In the genomic region with DNA sequence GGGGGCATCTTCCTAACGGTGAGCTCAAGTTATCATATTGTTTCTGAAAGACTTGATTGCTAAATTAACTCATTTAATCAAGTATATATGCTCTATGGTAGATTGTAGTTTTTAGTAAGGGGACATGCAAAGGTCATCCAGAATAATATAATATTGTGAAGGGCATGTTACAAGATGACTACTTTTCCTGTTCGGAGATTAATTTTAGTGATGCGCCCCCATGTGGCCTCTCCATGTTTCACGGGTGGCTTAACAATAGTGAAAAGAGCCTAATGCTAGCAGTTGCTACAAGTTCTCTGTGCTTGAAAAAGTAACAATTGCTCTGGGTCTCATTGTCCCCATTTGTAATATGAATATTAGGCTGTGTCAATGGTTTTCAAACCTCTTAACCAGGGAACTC, we compare ENCODE assay signal across 8 cellular contexts. TPM values are rescaled to one million over a fixed set of nuclear protein-coding genes. Genes with fewer than 3 reads are reported as not detected.
DNase-seq lines count a peak whose midpoint lies in the region; ATAC-seq, FAIRE-seq and TF ChIP-seq lines count a peak whose summit lies in the region.

No MANE protein-coding gene starts in this region.

- H3K4me3 ChIP-seq in HEK293 (ENCODE audit: low read depth, low read length) = no peak overlapping the region
- no peak overlapping the region for H3K4me3 ChIP-seq in K562
- H3K4me3 ChIP-seq in lung = no peak overlapping the region
- H3K4me3 ChIP-seq in thyroid gland (replicated peaks in 1 of 3) = no peak overlapping the region

- peak; percentile 7 to 44; a peak in 2 of 4 replicates for TF ChIP-seq RAD21 in K562 (CRISPR knock-in tag; conservative IDR thresholded peaks at IDR 0.05 in 1 of 2, IDR thresholded peaks at IDR 0.05 in 1 of 2)

- no peak overlapping the region for H3K4me2 ChIP-seq in K562 (ENCODE audit: insufficient read depth, low read length)

- H3K9me3 ChIP-seq in HEK293 (ENCODE audit: control insufficient read depth, insufficient read depth, low read depth, low read length) (no peaks in the 10 kb centered on the region), K562 (replicated peaks; ENCODE audit: control insufficient read depth, insufficient read depth, low read depth, low read length) (no peaks in the 10 kb centered on the region), lung (ENCODE audit: control insufficient read depth in 2 of 2, insufficient read depth in 1 of 2, low read length in 1 of 2) (no peaks in the 10 kb centered on the region), thyroid gland (no peaks in the 10 kb centered on the region)

- no peak for TF ChIP-seq POLR2A in K562 (conservative IDR thresholded peaks at IDR 0.05)
- TF ChIP-seq POLR2A in thyroid gland (IDR thresholded peaks at IDR 0.05) = no peak

- intact Hi-C loops in K562 (cut with micrococcal nuclease) (loop anchor here (2.0 kb wide), 1 partner anchor 1219 kb away; no protein-coding TSS in a partner anchor), thyroid gland (cut with DNase I) (no loop called here)

- H3K36me3 ChIP-seq in HEK293 (ENCODE audit: control insufficient read depth in 2 of 2, insufficient read depth in 1 of 2, low read length in 2 of 2) (no peaks in the 10 kb centered on the region), K562 (ENCODE audit: control insufficient read depth, insufficient read depth, low read length) (no peaks in the 10 kb centered on the region), lung (ENCODE audit: control insufficient read depth in 2 of 2, insufficient read depth in 2 of 2, low read length in 2 of 2) (no peaks in the 10 kb centered on the region), thyroid gland (no peaks in the 10 kb centered on the region)

- no peak overlapping the region for H3K27ac ChIP-seq in HEK293 (ENCODE audit: extremely low read depth, low read depth, low read length)
- H3K27ac ChIP-seq in K562 (ENCODE audit: extremely low read depth, low read depth, low read length) = no peak overlapping the region
- H3K27ac ChIP-seq in lung (ENCODE audit: low read depth in 1 of 2, low read length in 1 of 2) = no peak overlapping the region
- H3K27ac ChIP-seq in thyroid gland = no peak overlapping the region

- H3K9me1 ChIP-seq in K562 (ENCODE audit: control insufficient read depth, insufficient read depth, low read length) = no peaks in the 10 kb centered on the region

- TF ChIP-seq CTCF in HEK293 (tag by site-specific recombination; IDR thresholded peaks at IDR 0.05) (no peak), K562 (IDR thresholded peaks at IDR 0.05 in 2 of 3, conservative IDR thresholded peaks at IDR 0.05 in 1 of 3; ENCODE audit: insufficient read depth in 2 of 3, low read depth in 1 of 3, low read length in 3 of 3) (peak; percentile 34 to 56 (median 54); a peak in 5 of 6 replicates), lung (IDR thresholded peaks at IDR 0.05; ENCODE audit: control extremely low read depth, extremely low read depth) (peak; percentile 24), thyroid gland (IDR thresholded peaks at IDR 0.05) (peak in 5 of 6 experiments; percentile 8 to 45 (median 41))

- H3K27me3 ChIP-seq in K562 (ENCODE audit: control insufficient read depth in 2 of 2, insufficient read depth in 2 of 2, low read length in 2 of 2) (no peaks in the 10 kb centered on the region), lung (ENCODE audit: control insufficient read depth, insufficient read depth) (no peaks in the 10 kb centered on the region), thyroid gland (no peaks in the 10 kb centered on the region)

- H3K4me3 Mint-ChIP-seq in T-cell = no peak overlapping the region

- no peak overlapping the region for H3K27ac Mint-ChIP-seq in T-cell

- no peak overlapping the region for H2AFZ ChIP-seq in K562 (ENCODE audit: low read depth, low read length)

- no peak for TF ChIP-seq EP300 in K562 (IDR thresholded peaks at IDR 0.05; ENCODE audit: low read length)

- POLR2A ChIA-PET in HEK293 (lab: Yijun Ruan, JAX) (interaction anchor here (0.7 kb wide), 1 partner anchor 93 kb away, joined by 3 read pairs; a partner anchor contains a TSS), T-cell (lab: Charles Lee) (no interaction called here), K562 (lab: Yijun Ruan, JAX) (no interaction called here)

- CTCF ChIA-PET in HEK293 (lab: Yijun Ruan, JAX) = interaction anchor here (0.6 to 3.0 kb wide), 16 partner anchors 9 to 1256 kb away, joined by 3 to 21 read pairs (median 4); a partner anchor contains a TSS
- CTCF ChIA-PET in T-cell (lab: Charles Lee) = interaction anchor here (0.7 to 1.6 kb wide), 5 partner anchors 13 to 1665 kb away, joined by 3 to 8 read pairs (median 6); no protein-coding TSS in a partner anchor
- CTCF ChIA-PET in K562 (lab: Yijun Ruan, JAX; ENCODE audit: low intra/inter-chr PET ratio) = interaction anchor here (0.7 kb wide), 1 partner anchor 512 kb away, joined by 4 read pairs; no protein-coding TSS in a partner anchor

- H3K9ac ChIP-seq in K562 (ENCODE audit: insufficient read depth in 1 of 2, low read depth in 2 of 2, low read length in 2 of 2) = no peak overlapping the region

- WGBS in K562 (ENCODE audit: insufficient coverage, low coverage, missing lambda C conversion rate) = 5% methylated on average over 4 of the region's 4 CpGs
- WGBS in lung, 2 donors = 31 to 44% methylated on average over 4 of the region's 4 CpGs
- WGBS in thyroid gland, 2 donors = 34 to 36% methylated on average over 4 of the region's 4 CpGs

- H3K4me1 ChIP-seq in HEK293 (ENCODE audit: control insufficient read depth, insufficient read depth, low read length) (peaks cover 5% of the 10 kb centered on the region), K562 (replicated peaks in 1 of 2; ENCODE audit: control insufficient read depth in 2 of 2, insufficient read depth in 2 of 2, low read length in 2 of 2) (no peaks in the 10 kb centered on the region), lung (ENCODE audit: control insufficient read depth in 2 of 2, insufficient read depth in 2 of 2, low read length in 2 of 2) (peaks cover 0 to 6% of the 10 kb centered on the region in 2 donors), thyroid gland (no peaks in the 10 kb centered on the region)

- no peaks in the 10 kb centered on the region for H3K36me3 Mint-ChIP-seq in T-cell

- BruUV-seq in K562 (replicated peaks; lab: Mats Ljungman, UMichigan) = no TSS peak

- peak; percentile 55 for FAIRE-seq in K562 (lab: Jason Lieb, UNC)
- no peak for FAIRE-seq in HTR-8/SVneo (lab: Jason Lieb, UNC)

- in situ Hi-C loops in K562 (cut with MboI) = no loop called here

- ATAC-seq in T-cell (replicated peaks in 1 of 4) (no peak), K562 (peak; percentile 74; the same call in 2 of the 3 replicates), lung (ENCODE audit: insufficient read depth, low FRiP score) (no peak)

- peaks cover 6 to 25% of the 10 kb centered on the region in 2 donors for H3K27me3 Mint-ChIP-seq in T-cell

- no peaks in the 10 kb centered on the region for H3K9me3 Mint-ChIP-seq in T-cell

- H3K79me2 ChIP-seq in K562 (ENCODE audit: control insufficient read depth, insufficient read depth, low read length) = no peaks in the 10 kb centered on the region

- no peaks in the 10 kb centered on the region for H3K4me1 Mint-ChIP-seq in T-cell

- DNase-seq in DMS53 (lab: John Stamatoyannopoulos, UW) (peak; percentile 60), T-cell (peak in 26 of 34 experiments; percentile 1 to 41 (median 21)), K562 (ENCODE audit: extremely low read depth in 1 of 4, low spot score in 3 of 4) (peak; percentile 9 to 26 (median 20)), lung (ENCODE audit: low spot score) (peak; percentile 36), thyroid gland (peak; percentile 37 to 50), HTR-8/SVneo (ENCODE audit: insufficient read length, low spot score) (no peak), occipital lobe (lab: John Stamatoyannopoulos, UW) (no peak)

- no peaks in the 10 kb centered on the region for H4K20me1 ChIP-seq in K562 (replicated peaks; ENCODE audit: control insufficient read depth, insufficient read depth, low read length)

TF ChIP-seq in HEK293, 187 proteins besides CTCF, POLR2A, EP300 and RAD21 (continues in another document):
- TF ChIP-seq ZNF560 (tag by site-specific recombination; IDR thresholded peaks at IDR 0.05; ENCODE audit: borderline replicate concordance) (no peak), ZSCAN30 (tag by site-specific recombination; IDR thresholded peaks at IDR 0.05) (no peak), ZFHX2 (tag by site-specific recombination; conservative IDR thresholded peaks at IDR 0.05) (no peak), ZNF654 (tag by site-specific recombination; IDR thresholded peaks at IDR 0.05; ENCODE audit: low read depth) (peak; percentile 37)

TF ChIP-seq in K562, 482 proteins besides CTCF, POLR2A, EP300 and RAD21:
- TF ChIP-seq SMC3 (conservative IDR thresholded peaks at IDR 0.05; ENCODE audit: insufficient read depth, low read depth, low read length) = 0 out of 2 replicates have a peak, but pooled peaks have one; percentile 31
- TF ChIP-seq U2AF1 (optimal IDR thresholded peaks at IDR 0.05; ENCODE audit: low read depth, low read length) = no peak
- TF ChIP-seq, protein P1, sequence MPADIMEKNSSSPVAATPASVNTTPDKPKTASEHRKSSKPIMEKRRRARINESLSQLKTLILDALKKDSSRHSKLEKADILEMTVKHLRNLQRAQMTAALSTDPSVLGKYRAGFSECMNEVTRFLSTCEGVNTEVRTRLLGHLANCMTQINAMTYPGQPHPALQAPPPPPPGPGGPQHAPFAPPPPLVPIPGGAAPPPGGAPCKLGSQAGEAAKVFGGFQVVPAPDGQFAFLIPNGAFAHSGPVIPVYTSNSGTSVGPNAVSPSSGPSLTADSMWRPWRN (IDR thresholded peaks at IDR 0.05; ENCODE audit: low read depth) = no peak

RNA-seq across cellular contexts. Expression of a gene that starts 12.2 kb away (rescaled TPM):
- total RNA-seq in T-cell (not detected), K562 (2014; rRNA removed) (not detected in 2 replicates), K562 (2014; rRNA removed; fragmentation: Illumina TruSeq; extraction: Trizol) (not detected in 2 replicates), K562 (2015; rRNA removed; fragmentation: Illumina TruSeq; extraction: Trizol) (not detected in 2 replicates), K562 (2021) (not detected in 2 replicates), lung (1 to 10 TPM in 1 of 2 donors, not detected in 1; 2.3 TPM), thyroid gland (not detected), occipital lobe (0.31 TPM)
- not detected in 2 replicates for total RNA-seq in K562 (2011; cell fraction: chromatin; rRNA removed; ENCODE audit: low replicate concordance)
- not detected in 2 replicates for total RNA-seq in K562 (2011; cell fraction: nucleolus; rRNA removed)
- not detected in 2 replicates for total RNA-seq in K562 (2011; cell fraction: nucleoplasm; rRNA removed)
- polyA plus RNA-seq in K562 (2011; rRNA removed) (not detected in 2 replicates), K562 (2014; fragmentation: Illumina TruSeq; extraction: Trizol) (not detected in 2 replicates), K562 (2014; fragmentation: Nextera tagmentation; extraction: Ambion mirVana) (not detected), K562 (2014; rRNA removed) (not detected in 2 replicates), lung (under 1 TPM in 1 of 2 donors, not detected in 1; 0.08 TPM)
- not detected in 2 replicates for polyA plus RNA-seq in K562 (2011; cell fraction: cytosol; rRNA removed)
- polyA plus RNA-seq in K562 (2011; cell fraction: nucleus; rRNA removed) = not detected in 2 replicates
- not detected in 2 replicates for polyA plus RNA-seq in K562 (2012)
- not detected in 2 replicates for polyA minus RNA-seq in K562 (2011; rRNA and poly(A)+ RNA removed)
- polyA minus RNA-seq in K562 (2011; cell fraction: cytosol; rRNA and poly(A)+ RNA removed) = not detected in 2 replicates
- polyA minus RNA-seq in K562 (2011; cell fraction: nucleus; rRNA and poly(A)+ RNA removed) = not detected in 2 replicates

Comparison
In these comparisons a context has a peak if more than half of its experiments do, and no peak if none do; other contexts are left out.
1. DNase-seq: peak in DMS53 (single experiment), T-cell (26 of 34), K562 (4 of 4), lung (single experiment) and thyroid gland (2 of 2); none in HTR-8/SVneo (single experiment) and occipital lobe (single experiment).